In the genomic region with DNA sequence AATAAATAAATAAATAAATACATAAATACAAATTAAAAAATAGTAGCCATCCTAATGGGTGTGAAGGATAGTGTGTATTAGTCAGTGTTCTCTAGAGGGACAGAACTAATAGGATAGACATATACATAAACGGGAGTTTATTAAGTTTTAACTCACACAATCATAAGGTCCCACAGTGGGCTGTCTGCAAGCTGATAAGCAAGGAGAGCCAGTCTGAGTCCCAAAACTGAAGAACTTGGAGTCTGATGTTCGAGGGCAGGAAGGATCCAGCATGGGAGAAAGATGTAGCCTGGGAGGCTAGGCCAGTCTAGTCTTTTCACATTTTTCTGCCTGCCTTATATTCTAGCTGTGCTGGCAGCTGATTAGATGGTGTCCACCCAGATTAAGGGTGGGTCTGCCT, we compare ENCODE assay signal across 1 cellular context. TPM values are rescaled to one million over a fixed set of nuclear protein-coding genes. Genes with fewer than 3 reads are reported as not detected.
"Had no signal": no experiment of that assay in that cellular context is flagged by ENCODE, and none has a peak within 500 bp of the region (broad histone marks: within the 10 kb centered on the region; RNA-seq: fewer than 3 reads in every experiment).

No MANE protein-coding gene starts in this region.

RNA-seq across cellular contexts. Expression of gene NUP210, which starts 22.8 kb away (rescaled TPM):
- total RNA-seq: bronchial epithelial cell had no signal
